In genomic region chr3:27302891-27303290, GRCh38 we compare ENCODE assay signal across 32 cellular contexts.
"Had no signal": no experiment of that assay in that cellular context is flagged by ENCODE, and none has a peak within 500 bp of the region (broad histone marks: within the 10 kb centered on the region; RNA-seq: fewer than 3 reads in every experiment).

No MANE protein-coding gene starts in this region.

- H3K27ac ChIP-seq: neutrophil, ovary, parathyroid adenoma, psoas muscle, right lobe of liver, sigmoid colon, skin epidermis, spleen, stomach, thoracic aorta, thyroid gland, tibial nerve, upper lobe of left lung had no signal

- H3K4me1 Mint-ChIP-seq: naive B cell; naive thymus-derived CD8-positive, alpha-beta T cell; nephron progenitor cell; neural crest cell; stimulated activated memory B cell treated with anti-CD40 and anti-IgM and Interleukin-4, amounts not matched to agents 10 μg/mL and 1 μg/mL and 100 μg/mL, for 72 hours had no signal

- H3K4me1 ChIP-seq: parathyroid adenoma, psoas muscle, right lobe of liver, sigmoid colon, spleen, stomach, thyroid gland, tibial nerve, upper lobe of left lung had no signal

- H3K27ac Mint-ChIP-seq: naive B cell; naive thymus-derived CD8-positive, alpha-beta T cell; natural killer cell treated with Interleukin-12 subunit alpha and Interleukin-12 subunit beta and Interleukin-15 and Interleukin-18, amount 100 ng/mL, for 72 hours; nephron progenitor cell; progenitor cell of endocrine pancreas; stimulated activated memory B cell treated with anti-CD40 and anti-IgM and Interleukin-4, amounts not matched to agents 10 μg/mL and 1 μg/mL and 100 μg/mL, for 72 hours; stimulated activated naive CD8-positive, alpha-beta T cell treated with anti-CD3 and anti-CD28 coated beads, Interleukin-15, Interleukin-2, amounts not matched to agents 100 ng/mL and 50 ng/mL, for 24 hours had no signal

- H3K4me3 ChIP-seq: ovary, psoas muscle, right lobe of liver, sigmoid colon, skin epidermis, smooth muscle cell, spleen, stomach, thoracic aorta, thyroid gland, tibial nerve, upper lobe of left lung had no signal

- H3K27me3 Mint-ChIP-seq: naive B cell; progenitor cell of endocrine pancreas; stimulated activated memory B cell treated with anti-CD40 and anti-IgM and Interleukin-4, amounts not matched to agents 10 μg/mL and 1 μg/mL and 100 μg/mL, for 72 hours; stimulated activated naive CD8-positive, alpha-beta T cell treated with anti-CD3 and anti-CD28 coated beads, Interleukin-15, Interleukin-2, amounts not matched to agents 100 ng/mL and 50 ng/mL, for 24 hours had no signal

- DNase-seq: naive B cell; naive thymus-derived CD8-positive, alpha-beta T cell; nephron progenitor cell; nucleus accumbens; ovary; posterior cingulate gyrus; psoas muscle; right cardiac atrium; right lobe of liver; sigmoid colon; spleen; stimulated activated CD4-positive, alpha-beta T cell treated with anti-CD3 and anti-CD28 coated beads, Interleukin-12 subunit alpha, Interleukin-12 subunit beta, amount 100 ng/mL, for 4 hours; stimulated activated CD4-positive, alpha-beta T cell treated with anti-CD3 and anti-CD28 coated beads, Interleukin-1b, Interleukin-23, amount 100 ng/mL, for 48 hours; stimulated activated CD4-positive, alpha-beta T cell treated with anti-CD3 and anti-CD28 coated beads, Interleukin-4, amount 100 ng/mL, for 1 hour; stimulated activated CD4-positive, alpha-beta T cell treated with anti-CD3 and anti-CD28 coated beads, Interleukin-4, amount 100 ng/mL, for 4 hours; stimulated activated CD8-positive, alpha-beta memory T cell treated with anti-CD3 and anti-CD28 coated beads, Interleukin-4, amount 100 ng/mL, for 48 hours; stimulated activated naive CD4-positive, alpha-beta T cell treated with Interleukin-2 at 50 U/mL for 16 hours; stomach; thyroid gland; trophoblast cell; upper lobe of left lung had no signal

- H3K9me3 Mint-ChIP-seq: natural killer cell treated with Interleukin-12 subunit alpha and Interleukin-12 subunit beta and Interleukin-15 and Interleukin-18, amount 100 ng/mL, for 72 hours had no signal

- H3K9me3 ChIP-seq: neutrophil, ovary, psoas muscle, right lobe of liver, sigmoid colon, thyroid gland had no signal

- H3K27me3 ChIP-seq: neutrophil, ovary, right lobe of liver, sigmoid colon, spleen, stomach, thyroid gland, tibial nerve, upper lobe of left lung had no signal

- H3K36me3 ChIP-seq: neutrophil, ovary, right lobe of liver, thoracic aorta, thyroid gland, upper lobe of left lung had no signal

- H3K4me3 Mint-ChIP-seq: naive B cell; naive thymus-derived CD8-positive, alpha-beta T cell; natural killer cell treated with Interleukin-12 subunit alpha and Interleukin-12 subunit beta and Interleukin-15 and Interleukin-18, amount 100 ng/mL, for 72 hours; nephron progenitor cell; neural crest cell; stimulated activated memory B cell treated with anti-CD40 and anti-IgM and Interleukin-4, amounts not matched to agents 10 μg/mL and 1 μg/mL and 100 μg/mL, for 72 hours; stimulated activated naive CD8-positive, alpha-beta T cell treated with anti-CD3 and anti-CD28 coated beads, Interleukin-15, Interleukin-2, amounts not matched to agents 100 ng/mL and 50 ng/mL, for 24 hours had no signal
